1 cellular context compared by ENCODE assay signal in the genomic region with DNA sequence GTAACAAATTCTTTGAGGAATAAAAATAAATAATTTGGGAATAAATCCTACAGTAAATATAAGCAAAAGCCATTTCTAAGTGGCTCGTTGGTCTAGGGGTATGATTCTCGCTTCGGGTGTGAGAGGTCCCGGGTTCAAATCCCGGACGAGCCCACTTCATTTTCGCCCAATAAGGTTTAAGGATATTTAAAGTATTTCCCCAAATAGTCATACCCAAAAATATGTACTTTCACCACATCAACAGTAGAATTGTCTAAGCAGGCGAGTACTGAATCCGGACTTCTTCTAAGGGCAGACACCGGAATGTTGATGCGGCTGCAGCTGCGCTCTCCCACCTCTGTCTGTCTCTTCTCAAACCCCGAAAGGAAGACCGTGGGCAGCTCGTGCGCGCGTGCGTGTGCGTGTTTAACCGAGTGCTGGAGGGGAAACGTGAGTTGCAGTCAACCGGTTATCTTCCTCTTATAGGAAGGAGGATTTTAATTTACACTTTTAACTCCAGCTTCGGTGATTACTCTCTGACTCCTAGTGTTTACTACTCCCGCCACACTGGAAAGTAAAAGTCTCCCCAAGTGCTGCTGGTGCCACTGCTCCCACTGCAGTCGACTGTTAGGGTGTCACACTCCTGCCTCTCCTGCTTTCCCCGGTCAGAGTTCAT.
TF ChIP-seq lines count a peak whose summit lies in the region.

No MANE protein-coding gene starts in this region.

TF ChIP-seq in HEK293, 187 proteins besides CTCF, POLR2A, EP300 and RAD21 (continued from another document):
- TF ChIP-seq ZNF626 (tag by site-specific recombination; IDR thresholded peaks at IDR 0.05) (no peak), ZNF544 (tag by site-specific recombination; IDR thresholded peaks at IDR 0.05) (no peak), ZNF585B (tag by site-specific recombination; IDR thresholded peaks at IDR 0.05) (no peak), ZNF23 (tag by site-specific recombination; IDR thresholded peaks at IDR 0.05; ENCODE audit: borderline replicate concordance) (no peak)
- TF ChIP-seq, protein P1, sequence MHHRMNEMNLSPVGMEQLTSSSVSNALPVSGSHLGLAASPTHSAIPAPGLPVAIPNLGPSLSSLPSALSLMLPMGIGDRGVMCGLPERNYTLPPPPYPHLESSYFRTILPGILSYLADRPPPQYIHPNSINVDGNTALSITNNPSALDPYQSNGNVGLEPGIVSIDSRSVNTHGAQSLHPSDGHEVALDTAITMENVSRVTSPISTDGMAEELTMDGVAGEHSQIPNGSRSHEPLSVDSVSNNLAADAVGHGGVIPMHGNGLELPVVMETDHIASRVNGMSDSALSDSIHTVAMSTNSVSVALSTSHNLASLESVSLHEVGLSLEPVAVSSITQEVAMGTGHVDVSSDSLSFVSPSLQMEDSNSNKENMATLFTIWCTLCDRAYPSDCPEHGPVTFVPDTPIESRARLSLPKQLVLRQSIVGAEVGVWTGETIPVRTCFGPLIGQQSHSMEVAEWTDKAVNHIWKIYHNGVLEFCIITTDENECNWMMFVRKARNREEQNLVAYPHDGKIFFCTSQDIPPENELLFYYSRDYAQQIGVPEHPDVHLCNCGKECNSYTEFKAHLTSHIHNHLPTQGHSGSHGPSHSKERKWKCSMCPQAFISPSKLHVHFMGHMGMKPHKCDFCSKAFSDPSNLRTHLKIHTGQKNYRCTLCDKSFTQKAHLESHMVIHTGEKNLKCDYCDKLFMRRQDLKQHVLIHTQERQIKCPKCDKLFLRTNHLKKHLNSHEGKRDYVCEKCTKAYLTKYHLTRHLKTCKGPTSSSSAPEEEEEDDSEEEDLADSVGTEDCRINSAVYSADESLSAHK (tag by site-specific recombination; IDR thresholded peaks at IDR 0.05), result no peak
- TF ChIP-seq, protein P2, sequence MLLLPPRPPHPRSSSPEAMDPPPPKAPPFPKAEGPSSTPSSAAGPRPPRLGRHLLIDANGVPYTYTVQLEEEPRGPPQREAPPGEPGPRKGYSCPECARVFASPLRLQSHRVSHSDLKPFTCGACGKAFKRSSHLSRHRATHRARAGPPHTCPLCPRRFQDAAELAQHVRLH (tag by site-specific recombination; IDR thresholded peaks at IDR 0.05), result no peak
